In the genomic region with DNA sequence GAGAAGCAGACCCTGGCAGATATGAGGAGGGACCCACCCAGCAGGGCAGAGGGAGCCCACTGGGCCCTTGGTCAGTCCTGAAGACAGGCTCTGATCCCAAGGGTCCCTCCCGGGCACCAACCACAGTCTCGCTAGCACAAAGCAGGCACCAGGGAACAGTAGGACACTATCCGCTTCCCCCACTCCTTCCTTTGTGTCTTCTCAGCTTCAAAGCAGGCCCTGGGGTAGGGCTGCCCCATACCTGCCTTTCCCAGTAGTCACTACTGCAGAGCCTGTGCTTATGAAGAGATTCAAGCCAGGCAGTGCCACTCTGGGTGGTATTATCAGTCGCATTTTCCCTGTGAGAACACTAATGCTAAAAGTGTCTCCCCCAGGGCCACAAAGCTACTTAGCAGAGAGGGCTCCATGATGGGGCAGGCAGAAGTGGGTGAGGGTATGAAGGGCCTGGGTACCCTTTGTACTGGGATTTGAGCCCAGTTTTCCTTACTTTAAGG, we compare ENCODE assay signal across 25 cellular contexts.
"Had no signal": no experiment of that assay in that cellular context is flagged by ENCODE, and none has a peak within 500 bp of the region (broad histone marks: within the 10 kb centered on the region; RNA-seq: fewer than 3 reads in every experiment).

No MANE protein-coding gene starts in this region.

- H3K36me3 Mint-ChIP-seq: activated naive CD8-positive, alpha-beta T cell had no signal

- H3K4me1 Mint-ChIP-seq: activated T-helper 17 cell treated with anti-CD3 and anti-CD28 coated beads, Interleukin-2, amount 50 U/mL, for 72 hours had no signal

- ATAC-seq: activated CD8-positive, alpha-beta T cell treated with anti-CD3 and anti-CD28 coated beads for 36 hours; activated T-cell treated with anti-CD3 and anti-CD28 coated beads, Interleukin-2, amount 50 U/mL, for 4 hours; activated T-helper 17 cell treated with anti-CD3 and anti-CD28 coated beads, Interleukin-2, amount 50 U/mL, for 72 hours; esophagus mucosa; T-helper 17 cell had no signal

- H3K27me3 ChIP-seq: brain microvascular endothelial cell had no signal

- H3K4me3 Mint-ChIP-seq: activated CD8-positive, alpha-beta T cell treated with anti-CD3 and anti-CD28 coated beads for 36 hours; activated naive CD8-positive, alpha-beta T cell; activated T-cell treated with anti-CD3 and anti-CD28 coated beads, Interleukin-2, amount 50 U/mL, for 4 hours; activated T-helper 17 cell treated with anti-CD3 and anti-CD28 coated beads, Interleukin-2, amount 50 U/mL, for 72 hours; T-helper 17 cell; T-helper 2 cell treated with Interferon-gamma antibody and Interleukin-4, amounts not matched to agents 5 μg/mL and 100 μg/mL, for 36 hours had no signal

- H3K36me3 ChIP-seq: brain microvascular endothelial cell had no signal

- H3K9me3 Mint-ChIP-seq: activated CD8-positive, alpha-beta T cell treated with anti-CD3 and anti-CD28 coated beads for 36 hours; activated T-cell treated with anti-CD3 and anti-CD28 coated beads, Interleukin-2, amount 50 U/mL, for 4 hours; activated T-helper 17 cell treated with anti-CD3 and anti-CD28 coated beads, Interleukin-2, amount 50 U/mL, for 72 hours; T-helper 2 cell treated with Interferon-gamma antibody and Interleukin-4, amounts not matched to agents 5 μg/mL and 100 μg/mL, for 36 hours had no signal

- DNase-seq: activated CD4-positive, alpha-beta T cell treated with anti-CD3 and anti-CD28 coated beads for 48 hours; activated CD4-positive, alpha-beta T cell treated with anti-CD3 and anti-CD28 coated beads, Interleukin-2, amount 50 U/mL, for 1 hour; activated CD4-positive, alpha-beta T cell treated with anti-CD3 and anti-CD28 coated beads, Interleukin-2, amount 50 U/mL, for 48 hours; activated CD8-positive, alpha-beta T cell treated with anti-CD3 and anti-CD28 coated beads for 36 hours; activated effector memory CD4-positive, alpha-beta T cell treated with Interleukin-2 at 50 U/mL for 16 hours; activated gamma-delta T cell treated with Interleukin-2 at 50 U/mL for 16 hours; activated naive CD4-positive, alpha-beta T cell treated with anti-CD3 and anti-CD28 coated beads, Interleukin-2, amount 50 U/mL, for 16 hours; activated naive CD4-positive, alpha-beta T cell treated with Interleukin-2 at 50 U/mL for 16 hours; activated T-cell treated with anti-CD3 and anti-CD28 coated beads, Interleukin-2, amount 50 U/mL, for 4 hours; amniotic stem cell; anterior cingulate cortex; brain microvascular endothelial cell; caudate nucleus; effector CD8-positive, alpha-beta T cell; foreskin fibroblast; T-helper 1 cell; T-helper 17 cell; T1000 had no signal

- FAIRE-seq: astrocyte, colon, frontal cortex had no signal

- H3K27me3 Mint-ChIP-seq: activated CD8-positive, alpha-beta T cell treated with anti-CD3 and anti-CD28 coated beads for 36 hours; activated naive CD8-positive, alpha-beta T cell had no signal

- H3K27ac ChIP-seq: brain microvascular endothelial cell had no signal

- H3K27ac Mint-ChIP-seq: activated CD8-positive, alpha-beta T cell treated with anti-CD3 and anti-CD28 coated beads for 36 hours; activated naive CD8-positive, alpha-beta T cell; activated T-helper 17 cell treated with anti-CD3 and anti-CD28 coated beads, Interleukin-2, amount 50 U/mL, for 72 hours; T-helper 17 cell; T-helper 2 cell treated with Interferon-gamma antibody and Interleukin-4, amounts not matched to agents 5 μg/mL and 100 μg/mL, for 36 hours had no signal
